1 cellular context compared by ENCODE assay signal in the genomic region with DNA sequence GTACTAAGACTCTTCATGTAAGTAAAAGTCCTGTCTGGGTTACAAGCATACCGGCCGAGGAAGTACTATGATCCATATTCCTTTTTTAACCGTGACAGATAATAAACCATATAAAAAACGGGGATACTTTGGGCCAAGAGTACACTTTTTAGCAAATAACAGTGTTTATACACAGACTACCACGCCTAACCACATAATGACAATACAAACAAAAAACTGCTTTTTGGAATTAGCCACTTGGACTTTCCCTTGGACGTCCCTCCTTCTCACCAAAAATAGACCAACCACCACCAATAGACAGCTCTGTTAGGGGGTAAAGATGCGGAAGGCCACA.
TF ChIP-seq lines count a peak whose summit lies in the region.

No MANE protein-coding gene starts in this region.

TF ChIP-seq in H1, 55 proteins besides CTCF, POLR2A, EP300 and RAD21:
- TF ChIP-seq CTBP2 (IDR thresholded peaks at IDR 0.05; ENCODE audit: borderline replicate concordance, insufficient read depth, insufficient read length, low read length) (no peak), RNF2 (IDR thresholded peaks at IDR 0.05; ENCODE audit: borderline replicate concordance, low read depth, low read length, missing control alignments, poor library complexity, severe bottlenecking) (no peak), ASH2L (IDR thresholded peaks at IDR 0.05; ENCODE audit: low read length) (no peak), SUZ12 (IDR thresholded peaks at IDR 0.05; ENCODE audit: low read length) (no peak), KDM4A (IDR thresholded peaks at IDR 0.05; ENCODE audit: low read depth, low read length, severe bottlenecking) (no peak), POU5F1 (IDR thresholded peaks at IDR 0.05; ENCODE audit: low read depth, low read length) (no peak), HDAC2 (IDR thresholded peaks at IDR 0.05; ENCODE audit: borderline replicate concordance in 1 of 2, low read depth in 2 of 2, low read length in 2 of 2) (no peak), CHD7 (IDR thresholded peaks at IDR 0.05; ENCODE audit: insufficient replicate concordance, low read length) (no peak), BACH1 (IDR thresholded peaks at IDR 0.05; ENCODE audit: low read length) (no peak)
- TF ChIP-seq, protein P1, sequence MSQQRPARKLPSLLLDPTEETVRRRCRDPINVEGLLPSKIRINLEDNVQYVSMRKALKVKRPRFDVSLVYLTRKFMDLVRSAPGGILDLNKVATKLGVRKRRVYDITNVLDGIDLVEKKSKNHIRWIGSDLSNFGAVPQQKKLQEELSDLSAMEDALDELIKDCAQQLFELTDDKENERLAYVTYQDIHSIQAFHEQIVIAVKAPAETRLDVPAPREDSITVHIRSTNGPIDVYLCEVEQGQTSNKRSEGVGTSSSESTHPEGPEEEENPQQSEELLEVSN (IDR thresholded peaks at IDR 0.05) = no peak
